In the genomic region with DNA sequence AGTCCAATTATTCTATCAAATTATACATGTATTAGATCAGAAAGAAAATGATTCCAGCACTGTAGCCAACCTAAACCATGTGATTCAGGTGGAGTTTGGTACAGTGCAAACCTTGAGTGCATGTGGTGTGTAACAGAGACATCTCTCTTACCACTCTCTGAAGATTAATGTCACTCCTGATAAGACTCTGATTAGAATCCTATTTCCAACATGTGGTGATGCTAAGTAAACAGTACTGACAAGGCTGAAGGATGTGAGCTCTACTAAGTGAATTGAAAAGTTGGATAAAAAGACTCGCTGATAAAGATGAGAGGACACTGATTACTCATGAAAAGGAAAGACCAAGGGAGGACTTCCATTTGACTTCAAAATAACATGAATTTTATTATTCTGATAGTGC, we compare ENCODE assay signal across 14 cellular contexts.
DNase-seq lines count a peak whose midpoint lies in the region; ATAC-seq, FAIRE-seq and TF ChIP-seq lines count a peak whose summit lies in the region.
"Had no signal": no experiment of that assay in that cellular context is flagged by ENCODE, and none has a peak within 500 bp of the region (broad histone marks: within the 10 kb centered on the region; RNA-seq: fewer than 3 reads in every experiment).

No MANE protein-coding gene starts in this region.

- no peak for DNase-seq in H54 (ENCODE audit: insufficient read length, low spot score)
- peak; percentile 67 for DNase-seq in NCI-H226
- no peak for DNase-seq in Panc1 (ENCODE audit: low read depth, low spot score)
- DNase-seq in amniotic epithelial cell (ENCODE audit: low read depth) = peak; percentile 80
- no peak for DNase-seq in activated naive CD4-positive, alpha-beta T cell treated with anti-CD3 and anti-CD28 coated beads, Interleukin-2, amount 50 U/mL, for 72 hours (ENCODE audit: low spot score in 2 of 2)
- no peak for DNase-seq in activated CD4-positive, alpha-beta T cell treated with anti-CD3 and anti-CD28 coated beads for 4 hours
- DNase-seq in erythroblast (lab: John Stamatoyannopoulos, UW) = no peak
- no peak for DNase-seq in immature natural killer cell
- DNase-seq: CD8-positive, alpha-beta memory T cell; DMS53; GF-D8 had no signal

- no peak overlapping the region for H3K4me3 ChIP-seq in Panc1 (ENCODE audit: low read depth in 2 of 2, low read length in 2 of 2)

- H3K9me3 Mint-ChIP-seq in activated naive CD4-positive, alpha-beta T cell treated with anti-CD3 and anti-CD28 coated beads, Interleukin-2, amount 50 U/mL, for 72 hours = no peaks in the 10 kb centered on the region
- H3K9me3 Mint-ChIP-seq in immature natural killer cell = no peaks in the 10 kb centered on the region
- H3K9me3 Mint-ChIP-seq: CD8-positive, alpha-beta memory T cell had no signal

- no peaks in the 10 kb centered on the region for H3K4me1 Mint-ChIP-seq in immature natural killer cell
- H3K4me1 Mint-ChIP-seq: CD14-positive monocyte; CD8-positive, alpha-beta memory T cell had no signal

- no peak for ATAC-seq in Panc1
- no peak for ATAC-seq in activated naive CD4-positive, alpha-beta T cell treated with anti-CD3 and anti-CD28 coated beads, Interleukin-2, amount 50 U/mL, for 72 hours
- ATAC-seq: HCT116 had no signal

- FAIRE-seq in H54 (lab: Jason Lieb, UNC) = peak; percentile 52

- H3K36me3 ChIP-seq in Panc1 (ENCODE audit: control insufficient read depth, insufficient read depth, low read length) = no peaks in the 10 kb centered on the region

- no peak for TF ChIP-seq CTCF in Panc1 (IDR thresholded peaks at IDR 0.05)

- no TSS peak for BruUV-seq in Panc1 (replicated peaks; lab: Mats Ljungman, UMichigan)

- H3K36me3 Mint-ChIP-seq in activated naive CD4-positive, alpha-beta T cell treated with anti-CD3 and anti-CD28 coated beads, Interleukin-2, amount 50 U/mL, for 72 hours = no peaks in the 10 kb centered on the region
- H3K36me3 Mint-ChIP-seq in immature natural killer cell = no peaks in the 10 kb centered on the region
- H3K36me3 Mint-ChIP-seq: CD14-positive monocyte; CD8-positive, alpha-beta memory T cell had no signal

- in situ Hi-C loops in Panc1 (cut with HindIII; ENCODE audit: low pct_unique_long_range_greater_than_20kb, low sequenced_read_pairs) = no loop called here

- intact Hi-C loops in Panc1 (cut with micrococcal nuclease; ENCODE audit: unreplicated experiment) = no loop called here

- H3K4me1 ChIP-seq in Panc1 (ENCODE audit: control insufficient read depth, insufficient read depth, low read length) = peaks cover 21% of the 10 kb centered on the region

- no peaks in the 10 kb centered on the region for H3K9me3 ChIP-seq in Panc1 (ENCODE audit: control insufficient read depth, insufficient read depth, low read depth, low read length)

- H3K4me3 Mint-ChIP-seq in immature natural killer cell = no peak overlapping the region
- H3K4me3 Mint-ChIP-seq: CD14-positive monocyte; CD8-positive, alpha-beta memory T cell had no signal

- H3K27me3 ChIP-seq in Panc1 (ENCODE audit: control insufficient read depth, insufficient read depth, low read length) = no peaks in the 10 kb centered on the region

- H3K27ac Mint-ChIP-seq in activated naive CD4-positive, alpha-beta T cell treated with anti-CD3 and anti-CD28 coated beads, Interleukin-2, amount 50 U/mL, for 72 hours = no peak overlapping the region
- H3K27ac Mint-ChIP-seq in immature natural killer cell = no peak overlapping the region
- H3K27ac Mint-ChIP-seq: CD8-positive, alpha-beta memory T cell had no signal

- POLR2A ChIA-PET in Panc1 (lab: Charles Lee) = no interaction called here

- CTCF ChIA-PET in Panc1 (lab: Charles Lee) = no interaction called here

- TF ChIP-seq POLR2A in H54 (IDR thresholded peaks at IDR 0.05; ENCODE audit: low read depth, low read length) (no peak), erythroblast (IDR thresholded peaks at IDR 0.05; ENCODE audit: low read length) (no peak)

- H3K27ac ChIP-seq in Panc1 (ENCODE audit: low read length) = peak overlapping the region; percentile 35; the same call in 1 of the 2 replicates
- H3K27ac ChIP-seq: HL-60 had no signal

- peaks cover 0 to 6% (median 2%) of the 10 kb centered on the region in 3 donors for H3K27me3 Mint-ChIP-seq in immature natural killer cell (ENCODE audit: low read depth in 3 of 3)

Comparison
In these comparisons a context has a peak if more than half of its experiments do, and no peak if none do; other contexts are left out.
1. DNase-seq: peak in NCI-H226 (single experiment) and amniotic epithelial cell (single experiment); none in H54 (single experiment), Panc1 (single experiment), activated naive CD4-positive, alpha-beta T cell treated with anti-CD3 and anti-CD28 coated beads, Interleukin-2, amount 50 U/mL, for 72 hours (0 of 2), activated CD4-positive, alpha-beta T cell treated with anti-CD3 and anti-CD28 coated beads for 4 hours (0 of 2), erythroblast (0 of 2) and immature natural killer cell (0 of 3).